In the genomic region with DNA sequence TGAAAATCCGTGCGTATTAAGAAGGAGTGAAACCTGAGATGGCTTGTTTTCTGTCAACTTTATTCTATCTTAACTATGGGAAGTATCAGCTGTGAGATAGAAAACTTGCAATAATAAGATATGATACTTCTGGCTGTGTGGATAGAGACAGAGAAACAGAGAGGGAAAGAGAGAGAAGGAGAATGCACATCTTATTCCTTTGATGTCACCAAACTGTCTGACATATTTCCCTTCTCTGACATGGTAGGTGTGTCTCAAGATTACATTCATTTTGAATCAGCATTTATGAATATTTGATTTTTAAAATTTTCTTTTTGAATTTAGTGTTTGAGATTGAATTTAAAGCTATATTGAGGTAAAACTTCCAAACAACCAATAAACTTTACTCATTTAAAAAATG, we compare ENCODE assay signal across 21 cellular contexts.
DNase-seq lines count a peak whose midpoint lies in the region; ATAC-seq and TF ChIP-seq lines count a peak whose summit lies in the region.
"Had no signal": no experiment of that assay in that cellular context is flagged by ENCODE, and none has a peak within 500 bp of the region (broad histone marks: within the 10 kb centered on the region; RNA-seq: fewer than 3 reads in every experiment).

No MANE protein-coding gene starts in this region.

- H3K79me2 ChIP-seq in ACC112 (ENCODE audit: control insufficient read depth, insufficient read depth, low read length, unreplicated experiment), result no peaks in the 10 kb centered on the region

- no peak for TF ChIP-seq CTCF in mesothelial cell of epicardium (IDR thresholded peaks at IDR 0.05; ENCODE audit: unreplicated experiment)
- no peak for TF ChIP-seq CTCF in right lobe of liver (IDR thresholded peaks at IDR 0.05)

- TF ChIP-seq POLR2A in right lobe of liver (IDR thresholded peaks at IDR 0.05), result no peak

- H3K9me3 ChIP-seq in CD8-positive, alpha-beta memory T cell (ENCODE audit: low read length), result no peaks in the 10 kb centered on the region
- no peaks in the 10 kb centered on the region for H3K9me3 ChIP-seq in right lobe of liver
- H3K9me3 ChIP-seq: body of pancreas, HAP-1, transverse colon had no signal

- H3K4me3 Mint-ChIP-seq in CD8-positive, alpha-beta memory T cell, result peak overlapping the region; percentile 94 to 99 (median 97)
- H3K4me3 Mint-ChIP-seq in activated naive CD8-positive, alpha-beta T cell treated with anti-CD3 and anti-CD28 coated beads, Interleukin-2, amount 10 ng/mL, durations not matched to agents 7 days and 5 days, result no peak overlapping the region
- no peak overlapping the region for H3K4me3 Mint-ChIP-seq in mesothelial cell of epicardium
- H3K4me3 Mint-ChIP-seq: activated CD4-positive, alpha-beta T cell treated with anti-CD3 and anti-CD28 coated beads, Interleukin-2, amount 10 ng/mL, durations not matched to agents 24 days and 14 days had no signal

- H3K4me1 ChIP-seq in ACC112 (ENCODE audit: control insufficient read depth, insufficient read depth, low read length, unreplicated experiment) (peaks cover 25% of the 10 kb centered on the region), right lobe of liver (no peaks in the 10 kb centered on the region)
- H3K4me1 ChIP-seq in CD8-positive, alpha-beta memory T cell (ENCODE audit: insufficient read depth, low read length), result peaks cover 39% of the 10 kb centered on the region
- H3K4me1 ChIP-seq: body of pancreas, HAP-1, transverse colon had no signal

- peaks cover 31 to 78% (median 74%) of the 10 kb centered on the region in 3 donors for H3K36me3 Mint-ChIP-seq in CD8-positive, alpha-beta memory T cell
- H3K36me3 Mint-ChIP-seq in activated naive CD8-positive, alpha-beta T cell treated with anti-CD3 and anti-CD28 coated beads, Interleukin-2, amount 10 ng/mL, durations not matched to agents 7 days and 5 days, result peaks cover 26% of the 10 kb centered on the region
- H3K36me3 Mint-ChIP-seq in mesothelial cell of epicardium, result peaks cover 8% of the 10 kb centered on the region

- H3K27me3 ChIP-seq in ACC112 (ENCODE audit: insufficient read depth, low read length), result no peaks in the 10 kb centered on the region
- H3K27me3 ChIP-seq in CD8-positive, alpha-beta memory T cell (ENCODE audit: insufficient read depth, low read length, poor library complexity, severe bottlenecking), result no peaks in the 10 kb centered on the region
- no peaks in the 10 kb centered on the region for H3K27me3 ChIP-seq in right lobe of liver
- H3K27me3 ChIP-seq: body of pancreas, heart left ventricle, transverse colon had no signal

- peak overlapping the region; percentile 44 for H2AFZ ChIP-seq in ACC112 (ENCODE audit: low read length, unreplicated experiment)

- H3K4me3 ChIP-seq in ACC112 (ENCODE audit: low read depth, low read length), result no peak overlapping the region
- peak overlapping the region; percentile 19 for H3K4me3 ChIP-seq in CD8-positive, alpha-beta memory T cell (ENCODE audit: low read length)
- no peak overlapping the region for H3K4me3 ChIP-seq in right lobe of liver
- H3K4me3 ChIP-seq: body of pancreas, HAP-1, transverse colon had no signal

- peaks cover 21 to 59% (median 55%) of the 10 kb centered on the region in 5 donors for H3K9me3 Mint-ChIP-seq in CD8-positive, alpha-beta memory T cell
- H3K9me3 Mint-ChIP-seq in activated naive CD8-positive, alpha-beta T cell treated with anti-CD3 and anti-CD28 coated beads, Interleukin-2, amount 10 ng/mL, durations not matched to agents 7 days and 5 days, result peaks cover 16% of the 10 kb centered on the region
- H3K9me3 Mint-ChIP-seq in mesothelial cell of epicardium, result peaks cover 32% of the 10 kb centered on the region

- POLR2A ChIA-PET in CD8-positive, alpha-beta memory T cell (lab: Charles Lee), result interaction anchor here (0.6 to 1.0 kb wide), 2 partner anchors 9 to 23 kb away, joined by 4 to 5 read pairs; no protein-coding TSS in a partner anchor
- POLR2A ChIA-PET in activated naive CD8-positive, alpha-beta T cell treated with anti-CD3 and anti-CD28 coated beads, Interleukin-2, amount 10 ng/mL, durations not matched to agents 7 days and 5 days (lab: Charles Lee), result interaction anchor here (0.5 kb wide), 1 partner anchor 47 kb away, joined by 3 read pairs; no protein-coding TSS in a partner anchor

- H3K36me3 ChIP-seq in ACC112 (ENCODE audit: insufficient read depth, low read length) (no peaks in the 10 kb centered on the region), right lobe of liver (no peaks in the 10 kb centered on the region)
- peaks cover 12% of the 10 kb centered on the region for H3K36me3 ChIP-seq in CD8-positive, alpha-beta memory T cell (ENCODE audit: insufficient read depth, low read length)
- H3K36me3 ChIP-seq: HAP-1, heart left ventricle, transverse colon had no signal

- ATAC-seq in activated naive CD8-positive, alpha-beta T cell treated with anti-CD3 and anti-CD28 coated beads, Interleukin-2, amount 10 ng/mL, durations not matched to agents 7 days and 5 days (ENCODE audit: low read depth), result no peak
- no peak for ATAC-seq in right lobe of liver
- ATAC-seq in esophagus mucosa, result no peak
- ATAC-seq: body of pancreas, heart left ventricle had no signal

- 79% methylated on average over 2 of the region's 2 CpGs for WGBS in right lobe of liver (ENCODE audit: insufficient coverage, low coverage, low lambda C conversion rate, missing lambda C conversion rate)

- DNase-seq in CD8-positive, alpha-beta memory T cell, result no peak
- no peak for DNase-seq in activated naive CD8-positive, alpha-beta T cell treated with anti-CD3 and anti-CD28 coated beads, Interleukin-2, amount 10 ng/mL, durations not matched to agents 7 days and 5 days
- DNase-seq in mesothelial cell of epicardium (ENCODE audit: low spot score in 2 of 2, unreplicated experiment in 2 of 2) (no peak), right lobe of liver (no peak), substantia nigra (lab: John Stamatoyannopoulos, UW) (no peak), nucleus accumbens (lab: John Stamatoyannopoulos, UW) (no peak)
- DNase-seq: activated CD4-positive, alpha-beta T cell treated with anti-CD3 and anti-CD28 coated beads, Interleukin-2, amount 10 ng/mL, durations not matched to agents 24 days and 14 days; activated naive CD4-positive, alpha-beta T cell treated with anti-CD3 and anti-CD28 coated beads, Interleukin-2, amount 50 U/mL, for 16 hours; body of pancreas; heart left ventricle; Karpas-422; NCI-H187; NCI-H345; occipital lobe; PC-3; retina; SHP77 treated with DMSO at 0.1 percent for 48 hours; transverse colon had no signal

- intact Hi-C loops in right lobe of liver (cut with DNase I), result no loop called here

- CTCF ChIA-PET in CD8-positive, alpha-beta memory T cell (lab: Charles Lee), result interaction anchor here (1.7 to 3.3 kb wide), 2 partner anchors 15 to 24 kb away, joined by 5 to 21 read pairs; no protein-coding TSS in a partner anchor

- H3K27ac ChIP-seq in ACC112 (ENCODE audit: low read depth, low read length) (no peak overlapping the region), right lobe of liver (no peak overlapping the region), substantia nigra (ENCODE audit: low read depth, low read length, poor library complexity, severe bottlenecking) (no peak overlapping the region)
- H3K27ac ChIP-seq in CD8-positive, alpha-beta memory T cell (ENCODE audit: low read depth, low read length), result peak overlapping the region; percentile 92
- H3K27ac ChIP-seq: body of pancreas, transverse colon had no signal

- peak overlapping the region; percentile 96 to 100 (median 98) for H3K27ac Mint-ChIP-seq in CD8-positive, alpha-beta memory T cell
- H3K27ac Mint-ChIP-seq in activated naive CD8-positive, alpha-beta T cell treated with anti-CD3 and anti-CD28 coated beads, Interleukin-2, amount 10 ng/mL, durations not matched to agents 7 days and 5 days, result peak overlapping the region; percentile 17
- peak overlapping the region; percentile 4 for H3K27ac Mint-ChIP-seq in mesothelial cell of epicardium
- H3K27ac Mint-ChIP-seq: activated CD4-positive, alpha-beta T cell treated with anti-CD3 and anti-CD28 coated beads, Interleukin-2, amount 10 ng/mL, durations not matched to agents 24 days and 14 days had no signal

- H3K4me1 Mint-ChIP-seq in CD8-positive, alpha-beta memory T cell, result peaks cover 64 to 81% (median 73%) of the 10 kb centered on the region in 3 donors
- peaks cover 29% of the 10 kb centered on the region for H3K4me1 Mint-ChIP-seq in activated naive CD8-positive, alpha-beta T cell treated with anti-CD3 and anti-CD28 coated beads, Interleukin-2, amount 10 ng/mL, durations not matched to agents 7 days and 5 days
- peaks cover 15% of the 10 kb centered on the region for H3K4me1 Mint-ChIP-seq in mesothelial cell of epicardium

- H3K27me3 Mint-ChIP-seq in CD8-positive, alpha-beta memory T cell, result no peaks in the 10 kb centered on the region
- H3K27me3 Mint-ChIP-seq in activated naive CD8-positive, alpha-beta T cell treated with anti-CD3 and anti-CD28 coated beads, Interleukin-2, amount 10 ng/mL, durations not matched to agents 7 days and 5 days, result no peaks in the 10 kb centered on the region
- H3K27me3 Mint-ChIP-seq in mesothelial cell of epicardium (ENCODE audit: low read depth), result no peaks in the 10 kb centered on the region

Comparison
In these comparisons a context has a peak if more than half of its experiments do, and no peak if none do; other contexts are left out.
1. H3K27ac Mint-ChIP-seq: peak in every context shown above with its lines; median percentile 98 in CD8-positive, alpha-beta memory T cell; 17 in activated naive CD8-positive, alpha-beta T cell treated with anti-CD3 and anti-CD28 coated beads, Interleukin-2, amount 10 ng/mL, durations not matched to agents 7 days and 5 days; 4 in mesothelial cell of epicardium.
2. H3K4me3 Mint-ChIP-seq: peak in CD8-positive, alpha-beta memory T cell (7 of 7); none in activated naive CD8-positive, alpha-beta T cell treated with anti-CD3 and anti-CD28 coated beads, Interleukin-2, amount 10 ng/mL, durations not matched to agents 7 days and 5 days (single experiment) and mesothelial cell of epicardium (single experiment).